Comparison of ENCODE assay signal across 20 cellular contexts in genomic region chrX:148536961-148537360, GRCh38. TPM values are rescaled to one million over a fixed set of nuclear protein-coding genes. Genes with fewer than 3 reads are reported as not detected.
DNase-seq lines count a peak whose midpoint lies in the region; ATAC-seq and TF ChIP-seq lines count a peak whose summit lies in the region.
"Had no signal": no experiment of that assay in that cellular context is flagged by ENCODE, and none has a peak within 500 bp of the region (broad histone marks: within the 10 kb centered on the region; RNA-seq: fewer than 3 reads in every experiment).

No MANE protein-coding gene starts in this region.

- H3K4me3 Mint-ChIP-seq in stimulated activated naive B cell treated with anti-CD40 and anti-IgM and Interleukin-4, amounts not matched to agents 10 μg/mL and 1 μg/mL and 100 μg/mL, for 72 hours = no peak overlapping the region
- no peak overlapping the region for H3K4me3 Mint-ChIP-seq in Caco-2 (ENCODE audit: unreplicated experiment)
- H3K4me3 Mint-ChIP-seq: CD14-positive monocyte had no signal

- ATAC-seq in stimulated activated naive B cell treated with anti-CD40 and anti-IgM and Interleukin-4, amounts not matched to agents 10 μg/mL and 1 μg/mL and 100 μg/mL, for 72 hours (replicated peaks) = no peak

- no peaks in the 10 kb centered on the region for H3K27me3 ChIP-seq in Caco-2 (replicated peaks; ENCODE audit: control insufficient read depth, insufficient read depth, low read length)
- H3K27me3 ChIP-seq: Peyer's patch had no signal

- H3K36me3 Mint-ChIP-seq in stimulated activated naive B cell treated with anti-CD40 and anti-IgM and Interleukin-4, amounts not matched to agents 10 μg/mL and 1 μg/mL and 100 μg/mL, for 72 hours = no peaks in the 10 kb centered on the region
- H3K36me3 Mint-ChIP-seq in Caco-2 (ENCODE audit: insufficient read depth, unreplicated experiment) = no peaks in the 10 kb centered on the region
- H3K36me3 Mint-ChIP-seq: CD14-positive monocyte had no signal

- DNase-seq in AG10803 (ENCODE audit: low read depth) = peak; percentile 54
- DNase-seq in LHCN-M2 (ENCODE audit: low read depth) = peak; percentile 37
- DNase-seq in astrocyte of the hippocampus (ENCODE audit: low read depth, low spot score) = peak; percentile 59
- peak; percentile 44 for DNase-seq in fibroblast of the aortic adventitia (ENCODE audit: low read depth)
- no peak for DNase-seq in SW 1271 (lab: John Stamatoyannopoulos, UW)
- no peak for DNase-seq in stimulated activated naive B cell treated with anti-CD40 and anti-IgM and Interleukin-4, amounts not matched to agents 10 μg/mL and 1 μg/mL and 100 μg/mL, for 72 hours
- DNase-seq in Caco-2 = no peak
- DNase-seq: AML-193, COR-L47, DMS153, EL, H7, NCI-H1048, NCI-H2107, NCI-H226, NCI-H524 treated with DMSO at 0.1 percent for 48 hours, Peyer's patch, Right ventricle myocardium superior had no signal

- peaks cover 0 to 9% of the 10 kb centered on the region in 2 donors for H3K27me3 Mint-ChIP-seq in stimulated activated naive B cell treated with anti-CD40 and anti-IgM and Interleukin-4, amounts not matched to agents 10 μg/mL and 1 μg/mL and 100 μg/mL, for 72 hours
- H3K27me3 Mint-ChIP-seq in Caco-2 (ENCODE audit: insufficient read depth, unreplicated experiment) = no peaks in the 10 kb centered on the region

- TF ChIP-seq CTCF in AG10803 (conservative IDR thresholded peaks at IDR 0.05; ENCODE audit: low read length) = no peak
- no peak for TF ChIP-seq CTCF in fibroblast of the aortic adventitia (IDR thresholded peaks at IDR 0.05; ENCODE audit: insufficient read depth, low read length)
- TF ChIP-seq CTCF in Caco-2 (IDR thresholded peaks at IDR 0.05; ENCODE audit: insufficient read depth in 1 of 2, low read depth in 1 of 2, low read length in 1 of 2, severe bottlenecking in 1 of 2, unreplicated experiment in 1 of 2) = no peak

- no peak overlapping the region for H3K27ac Mint-ChIP-seq in stimulated activated naive B cell treated with anti-CD40 and anti-IgM and Interleukin-4, amounts not matched to agents 10 μg/mL and 1 μg/mL and 100 μg/mL, for 72 hours
- H3K27ac Mint-ChIP-seq in Caco-2 (ENCODE audit: unreplicated experiment) = no peak overlapping the region
- H3K27ac Mint-ChIP-seq: CD14-positive monocyte had no signal

- intact Hi-C loops in Caco-2 (cut with micrococcal nuclease; ENCODE audit: unreplicated experiment) = no loop called here

- POLR2A ChIA-PET in Caco-2 (lab: Charles Lee) = no interaction called here

- H3K9me3 ChIP-seq in Caco-2 = no peaks in the 10 kb centered on the region
- H3K9me3 ChIP-seq: Peyer's patch had no signal

- peaks cover 7% of the 10 kb centered on the region; the same call in 1 of the 2 replicates for H3K4me1 ChIP-seq in Caco-2
- H3K4me1 ChIP-seq: Peyer's patch had no signal

- H3K4me1 Mint-ChIP-seq in stimulated activated naive B cell treated with anti-CD40 and anti-IgM and Interleukin-4, amounts not matched to agents 10 μg/mL and 1 μg/mL and 100 μg/mL, for 72 hours = peaks cover 0 to 10% of the 10 kb centered on the region in 2 donors
- no peaks in the 10 kb centered on the region for H3K4me1 Mint-ChIP-seq in Caco-2 (ENCODE audit: low read depth, unreplicated experiment)

- H3K9me3 Mint-ChIP-seq in stimulated activated naive B cell treated with anti-CD40 and anti-IgM and Interleukin-4, amounts not matched to agents 10 μg/mL and 1 μg/mL and 100 μg/mL, for 72 hours = no peaks in the 10 kb centered on the region
- no peaks in the 10 kb centered on the region for H3K9me3 Mint-ChIP-seq in Caco-2 (ENCODE audit: unreplicated experiment)

- H3K36me3 ChIP-seq in Caco-2 (ENCODE audit: control insufficient read depth, insufficient read depth, low read length) = no peaks in the 10 kb centered on the region
- H3K36me3 ChIP-seq: Peyer's patch had no signal

- H3K4me3 ChIP-seq in AG10803 (ENCODE audit: low read length) (no peak overlapping the region), fibroblast of the aortic adventitia (ENCODE audit: low read depth, low read length) (no peak overlapping the region), Caco-2 (ENCODE audit: low read depth, low read length) (no peak overlapping the region)
- H3K4me3 ChIP-seq: Peyer's patch, SK-N-MC had no signal

- CTCF ChIA-PET in Caco-2 (lab: Charles Lee) = no interaction called here

- no TSS peak for BruUV-seq in Caco-2 (replicated peaks; lab: Mats Ljungman, UMichigan)

RNA-seq across cellular contexts. Expression of gene AFF2, which starts 36.5 kb away (rescaled TPM):
- total RNA-seq in LHCN-M2 (2014; rRNA removed) (4.4 and 5.9 TPM in 2 replicates), fibroblast of the aortic adventitia (ENCODE audit: low replicate concordance) (0.33 and 6.6 TPM in 2 replicates), Caco-2 (2022) (0.16 and 0.42 TPM in 2 replicates)
- polyA plus RNA-seq in LHCN-M2 (2012) = 1.2 TPM

Comparison
In these comparisons a context has a peak if more than half of its experiments do, and no peak if none do; other contexts are left out.
1. DNase-seq: peak in AG10803 (single experiment), LHCN-M2 (single experiment), astrocyte of the hippocampus (single experiment) and fibroblast of the aortic adventitia (single experiment); none in SW 1271 (0 of 2), stimulated activated naive B cell treated with anti-CD40 and anti-IgM and Interleukin-4, amounts not matched to agents 10 μg/mL and 1 μg/mL and 100 μg/mL, for 72 hours (single experiment) and Caco-2 (0 of 2).